11 cellular contexts compared by ENCODE assay signal in the genomic region with DNA sequence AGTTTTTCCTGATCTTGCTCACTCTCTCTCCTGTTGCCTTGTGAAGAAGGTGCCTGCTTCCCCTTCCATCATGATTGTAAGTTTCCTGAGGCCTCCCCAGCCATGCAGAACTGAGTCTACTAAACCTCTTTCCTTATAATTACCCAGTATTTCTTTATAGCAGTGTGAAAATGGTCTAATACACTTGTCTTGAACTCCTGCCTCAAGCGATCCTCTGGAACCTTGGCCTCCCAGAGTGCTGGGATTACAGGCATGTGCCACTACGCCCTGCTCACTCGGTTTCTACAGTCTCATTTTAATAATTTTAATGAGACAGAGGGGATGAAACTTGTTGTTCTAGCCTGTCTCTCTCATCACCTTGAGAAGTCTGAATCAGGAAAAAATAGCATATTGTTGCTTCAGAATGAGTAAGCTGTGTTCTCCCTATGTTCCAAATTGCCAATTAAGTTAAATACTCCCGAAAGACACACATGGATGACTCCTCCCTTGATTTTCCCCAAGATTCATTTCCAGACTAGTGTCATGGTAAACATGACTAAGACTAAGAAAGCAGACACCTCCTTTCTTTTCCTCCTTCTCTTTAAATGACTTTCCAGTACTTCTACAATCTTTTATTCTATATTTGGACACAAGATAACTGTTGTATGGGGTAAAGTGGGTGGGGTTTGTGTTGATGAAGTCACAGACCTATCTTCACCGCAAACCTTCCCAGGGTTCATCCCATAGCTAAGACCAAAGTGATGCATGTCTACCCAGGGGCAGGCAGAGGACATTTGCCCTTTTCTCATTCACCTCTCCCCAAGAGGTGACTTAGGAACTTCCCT. TPM values are rescaled to one million over a fixed set of nuclear protein-coding genes. Genes with fewer than 3 reads are reported as not detected.
DNase-seq lines count a peak whose midpoint lies in the region; ATAC-seq and TF ChIP-seq lines count a peak whose summit lies in the region.
"Had no signal": no experiment of that assay in that cellular context is flagged by ENCODE, and none has a peak within 500 bp of the region (broad histone marks: within the 10 kb centered on the region; RNA-seq: fewer than 3 reads in every experiment).

No MANE protein-coding gene starts in this region.

- intact Hi-C loops in activated naive CD4-positive, alpha-beta T cell treated with anti-CD3 and anti-CD28 coated beads for 36 hours (cut with micrococcal nuclease): loop anchor here (1.0 kb wide), 7 partner anchors 8 to 189 kb away; partner anchors contain the start of genes DNAJC18, SPATA24 and STING1
- intact Hi-C loops in activated T-helper 1 cell treated with anti-CD3 and anti-CD28 coated beads, Interleukin-12 subunit alpha, Interleukin-12 subunit beta, Interleukin-2, Interleukin-4 antibody, amounts not matched to agents 30 ng/mL and 10 ng/mL and 1 ng/mL, durations not matched to agents 14 hours and 24 hours and 36 hours (cut with micrococcal nuclease): loop anchor here (1.0 to 2.0 kb wide), 8 partner anchors 8 to 190 kb away; partner anchors contain the start of genes DNAJC18, STING1 and UBE2D2

- no peaks in the 10 kb centered on the region for H3K27me3 Mint-ChIP-seq in activated naive CD4-positive, alpha-beta T cell treated with anti-CD3 and anti-CD28 coated beads for 36 hours (ENCODE audit: low read depth)
- H3K27me3 Mint-ChIP-seq in activated T-helper 1 cell treated with anti-CD3 and anti-CD28 coated beads, Interleukin-12 subunit alpha, Interleukin-12 subunit beta, Interleukin-2, Interleukin-4 antibody, amounts not matched to agents 30 ng/mL and 10 ng/mL and 1 ng/mL, durations not matched to agents 14 hours and 24 hours and 36 hours (ENCODE audit: insufficient read depth): no peaks in the 10 kb centered on the region
- H3K27me3 Mint-ChIP-seq in stimulated activated naive B cell treated with anti-CD40 and anti-IgM and Interleukin-4, amounts not matched to agents 10 μg/mL and 1 μg/mL and 100 μg/mL, for 72 hours: peaks cover 0 to 4% of the 10 kb centered on the region in 2 donors

- ATAC-seq in HG02763 (IDR thresholded peaks at IDR 0.05; ENCODE audit: unreplicated experiment): peak; percentile 62
- ATAC-seq in stimulated activated naive B cell treated with anti-CD40 and anti-IgM and Interleukin-4, amounts not matched to agents 10 μg/mL and 1 μg/mL and 100 μg/mL, for 72 hours (replicated peaks): peak; percentile 77 to 84
- ATAC-seq in HG03175 (IDR thresholded peaks at IDR 0.05; ENCODE audit: unreplicated experiment): no peak

- H3K27me3 ChIP-seq in Karpas-422 (ENCODE audit: low read length) (no peaks in the 10 kb centered on the region), WERI-Rb-1 (ENCODE audit: insufficient read depth, low read depth, severe bottlenecking) (no peaks in the 10 kb centered on the region)
- H3K27me3 ChIP-seq: BLaER1 treated with 17β-estradiol and CSF1 and Interleukin-3, amounts not matched to agents 10 nM and 100 nM; esophagus muscularis mucosa had no signal

- no peak overlapping the region for H3K9ac ChIP-seq in Karpas-422 (ENCODE audit: low read length)
- H3K9ac ChIP-seq: BLaER1 treated with 17β-estradiol and CSF1 and Interleukin-3, amounts not matched to agents 10 nM and 100 nM had no signal

- H3K27ac Mint-ChIP-seq in activated naive CD4-positive, alpha-beta T cell treated with anti-CD3 and anti-CD28 coated beads for 36 hours: peak overlapping the region; percentile 97
- peak overlapping the region; percentile 98 for H3K27ac Mint-ChIP-seq in activated T-helper 1 cell treated with anti-CD3 and anti-CD28 coated beads, Interleukin-12 subunit alpha, Interleukin-12 subunit beta, Interleukin-2, Interleukin-4 antibody, amounts not matched to agents 30 ng/mL and 10 ng/mL and 1 ng/mL, durations not matched to agents 14 hours and 24 hours and 36 hours
- peak overlapping the region; percentile 94 for H3K27ac Mint-ChIP-seq in stimulated activated naive B cell treated with anti-CD40 and anti-IgM and Interleukin-4, amounts not matched to agents 10 μg/mL and 1 μg/mL and 100 μg/mL, for 72 hours

- CTCF ChIA-PET in activated naive CD4-positive, alpha-beta T cell treated with anti-CD3 and anti-CD28 coated beads for 36 hours (lab: Charles Lee): interaction anchor here (0.7 to 2.1 kb wide), 6 partner anchors 8 to 35 kb away, joined by 3 to 12 read pairs (median 4); partner anchors contain the start of genes DNAJC18 and STING1

- H3K4me3 ChIP-seq in Karpas-422 (ENCODE audit: low read length) (no peak overlapping the region), WERI-Rb-1 (ENCODE audit: low read depth, low read length) (no peak overlapping the region)
- H3K4me3 ChIP-seq: BLaER1 treated with 17β-estradiol and CSF1 and Interleukin-3, amounts not matched to agents 10 nM and 100 nM; esophagus muscularis mucosa had no signal

- H3K27ac ChIP-seq in Karpas-422 (ENCODE audit: low read length): no peak overlapping the region
- H3K27ac ChIP-seq in WERI-Rb-1: no peak overlapping the region
- H3K27ac ChIP-seq: BLaER1 treated with 17β-estradiol and CSF1 and Interleukin-3, amounts not matched to agents 10 nM and 100 nM; esophagus muscularis mucosa had no signal

- peaks cover 7% of the 10 kb centered on the region for H3K36me3 Mint-ChIP-seq in activated naive CD4-positive, alpha-beta T cell treated with anti-CD3 and anti-CD28 coated beads for 36 hours (ENCODE audit: low read depth)
- peaks cover 20% of the 10 kb centered on the region for H3K36me3 Mint-ChIP-seq in activated T-helper 1 cell treated with anti-CD3 and anti-CD28 coated beads, Interleukin-12 subunit alpha, Interleukin-12 subunit beta, Interleukin-2, Interleukin-4 antibody, amounts not matched to agents 30 ng/mL and 10 ng/mL and 1 ng/mL, durations not matched to agents 14 hours and 24 hours and 36 hours (ENCODE audit: low read depth)
- H3K36me3 Mint-ChIP-seq in stimulated activated naive B cell treated with anti-CD40 and anti-IgM and Interleukin-4, amounts not matched to agents 10 μg/mL and 1 μg/mL and 100 μg/mL, for 72 hours: peaks cover 0 to 11% of the 10 kb centered on the region in 2 donors

- no peaks in the 10 kb centered on the region for H3K79me2 ChIP-seq in Karpas-422 (ENCODE audit: low read length)

- H3K9me3 ChIP-seq in Karpas-422 (ENCODE audit: low read length): no peaks in the 10 kb centered on the region; the same call in 1 of the 2 replicates
- no peaks in the 10 kb centered on the region for H3K9me3 ChIP-seq in WERI-Rb-1 (ENCODE audit: severe bottlenecking)
- H3K9me3 ChIP-seq: BLaER1 treated with 17β-estradiol and CSF1 and Interleukin-3, amounts not matched to agents 10 nM and 100 nM; esophagus muscularis mucosa had no signal

- DNase-seq in activated naive CD4-positive, alpha-beta T cell treated with anti-CD3 and anti-CD28 coated beads for 36 hours: peak; percentile 68
- no peak for DNase-seq in activated naive CD4-positive, alpha-beta T cell (lab: John Stamatoyannopoulos, UW)
- no peak for DNase-seq in activated T-helper 1 cell treated with anti-CD3 and anti-CD28 coated beads, Interleukin-12 subunit alpha, Interleukin-12 subunit beta, Interleukin-2, Interleukin-4 antibody, amounts not matched to agents 30 ng/mL and 10 ng/mL and 1 ng/mL, durations not matched to agents 14 hours and 24 hours and 36 hours (ENCODE audit: low spot score)
- peak; percentile 46 for DNase-seq in stimulated activated naive B cell treated with anti-CD40 and anti-IgM and Interleukin-4, amounts not matched to agents 10 μg/mL and 1 μg/mL and 100 μg/mL, for 72 hours
- DNase-seq in Karpas-422 (no peak), WERI-Rb-1 (no peak)
- DNase-seq: activated effector memory CD4-positive, alpha-beta T cell treated with Interleukin-2 at 50 U/mL for 16 hours had no signal

- no peak overlapping the region for H3K4me2 ChIP-seq in Karpas-422 (ENCODE audit: low read depth, low read length, poor library complexity, severe bottlenecking)

- peaks cover 5% of the 10 kb centered on the region; the same call in 1 of the 2 replicates for H3K4me1 ChIP-seq in Karpas-422 (ENCODE audit: low read length)

- no peak for TF ChIP-seq CTCF in WERI-Rb-1 (IDR thresholded peaks at IDR 0.05; ENCODE audit: low read depth, low read length)

- no peaks in the 10 kb centered on the region for H4K20me1 ChIP-seq in Karpas-422 (ENCODE audit: insufficient read depth, low read depth, low read length)
- H4K20me1 ChIP-seq: BLaER1 treated with 17β-estradiol and CSF1 and Interleukin-3, amounts not matched to agents 10 nM and 100 nM had no signal

- H3K36me3 ChIP-seq in Karpas-422 (ENCODE audit: insufficient read depth, low read length) (no peaks in the 10 kb centered on the region), WERI-Rb-1 (no peaks in the 10 kb centered on the region)
- H3K36me3 ChIP-seq: BLaER1 treated with 17β-estradiol and CSF1 and Interleukin-3, amounts not matched to agents 10 nM and 100 nM had no signal

- peaks cover 8% of the 10 kb centered on the region for H3K9me3 Mint-ChIP-seq in activated naive CD4-positive, alpha-beta T cell treated with anti-CD3 and anti-CD28 coated beads for 36 hours
- H3K9me3 Mint-ChIP-seq in activated T-helper 1 cell treated with anti-CD3 and anti-CD28 coated beads, Interleukin-12 subunit alpha, Interleukin-12 subunit beta, Interleukin-2, Interleukin-4 antibody, amounts not matched to agents 30 ng/mL and 10 ng/mL and 1 ng/mL, durations not matched to agents 14 hours and 24 hours and 36 hours: peaks cover 17% of the 10 kb centered on the region
- peaks cover 0 to 11% of the 10 kb centered on the region in 2 donors for H3K9me3 Mint-ChIP-seq in stimulated activated naive B cell treated with anti-CD40 and anti-IgM and Interleukin-4, amounts not matched to agents 10 μg/mL and 1 μg/mL and 100 μg/mL, for 72 hours

- no peak overlapping the region for H2AFZ ChIP-seq in Karpas-422 (ENCODE audit: low read length)

- H3K4me1 Mint-ChIP-seq in activated naive CD4-positive, alpha-beta T cell treated with anti-CD3 and anti-CD28 coated beads for 36 hours (ENCODE audit: low read depth): peaks cover 63% of the 10 kb centered on the region
- peaks cover 64% of the 10 kb centered on the region for H3K4me1 Mint-ChIP-seq in activated T-helper 1 cell treated with anti-CD3 and anti-CD28 coated beads, Interleukin-12 subunit alpha, Interleukin-12 subunit beta, Interleukin-2, Interleukin-4 antibody, amounts not matched to agents 30 ng/mL and 10 ng/mL and 1 ng/mL, durations not matched to agents 14 hours and 24 hours and 36 hours (ENCODE audit: low read depth)
- H3K4me1 Mint-ChIP-seq in stimulated activated naive B cell treated with anti-CD40 and anti-IgM and Interleukin-4, amounts not matched to agents 10 μg/mL and 1 μg/mL and 100 μg/mL, for 72 hours: peaks cover 27 to 30% of the 10 kb centered on the region in 2 donors

- H3K9me2 ChIP-seq in Karpas-422 (replicated peaks; ENCODE audit: insufficient read depth, low read length): 0 out of 2 replicates have a peak, but pooled peaks cover 3% of the 10 kb centered on the region

- H3K4me3 Mint-ChIP-seq in activated naive CD4-positive, alpha-beta T cell treated with anti-CD3 and anti-CD28 coated beads for 36 hours: no peak overlapping the region
- H3K4me3 Mint-ChIP-seq in activated T-helper 1 cell treated with anti-CD3 and anti-CD28 coated beads, Interleukin-12 subunit alpha, Interleukin-12 subunit beta, Interleukin-2, Interleukin-4 antibody, amounts not matched to agents 30 ng/mL and 10 ng/mL and 1 ng/mL, durations not matched to agents 14 hours and 24 hours and 36 hours: peak overlapping the region; percentile 46
- H3K4me3 Mint-ChIP-seq in stimulated activated naive B cell treated with anti-CD40 and anti-IgM and Interleukin-4, amounts not matched to agents 10 μg/mL and 1 μg/mL and 100 μg/mL, for 72 hours: peak overlapping the region in 1 of 2 donors; percentile 21

RNA-seq across cellular contexts. Expression of gene DNAJC18, which starts 7.8 kb away (rescaled TPM):
- 10 to 100 TPM; 18.1 to 18.8 TPM for total RNA-seq in activated naive CD4-positive, alpha-beta T cell treated with anti-CD3 and anti-CD28 coated beads for 36 hours
- 30.0 and 36.3 TPM in 2 replicates for total RNA-seq in activated T-helper 1 cell treated with anti-CD3 and anti-CD28 coated beads, Interleukin-12 subunit alpha, Interleukin-12 subunit beta, Interleukin-2, Interleukin-4 antibody, amounts not matched to agents 30 ng/mL and 10 ng/mL and 1 ng/mL, durations not matched to agents 14 hours and 24 hours and 36 hours
- total RNA-seq in Karpas-422 (2014; rRNA removed; shearing (Covaris generic); ENCODE audit: low replicate concordance): 6.0 and 9.0 TPM in 2 replicates

RNA-seq across cellular contexts. Expression of gene ECSCR, which starts 15.4 kb away (rescaled TPM):
- under 1 TPM; 0.74 to 0.81 TPM for total RNA-seq in activated naive CD4-positive, alpha-beta T cell treated with anti-CD3 and anti-CD28 coated beads for 36 hours
- total RNA-seq in activated T-helper 1 cell treated with anti-CD3 and anti-CD28 coated beads, Interleukin-12 subunit alpha, Interleukin-12 subunit beta, Interleukin-2, Interleukin-4 antibody, amounts not matched to agents 30 ng/mL and 10 ng/mL and 1 ng/mL, durations not matched to agents 14 hours and 24 hours and 36 hours: 1.3 and 1.4 TPM in 2 replicates
- total RNA-seq in Karpas-422 (2014; rRNA removed; shearing (Covaris generic); ENCODE audit: low replicate concordance): not detected in 2 replicates

RNA-seq across cellular contexts. Expression of gene SMIM33, which starts 23.6 kb away (rescaled TPM):
- under 1 TPM; 0.14 to 0.37 TPM for total RNA-seq in activated naive CD4-positive, alpha-beta T cell treated with anti-CD3 and anti-CD28 coated beads for 36 hours
- total RNA-seq in activated T-helper 1 cell treated with anti-CD3 and anti-CD28 coated beads, Interleukin-12 subunit alpha, Interleukin-12 subunit beta, Interleukin-2, Interleukin-4 antibody, amounts not matched to agents 30 ng/mL and 10 ng/mL and 1 ng/mL, durations not matched to agents 14 hours and 24 hours and 36 hours: 0.29 and 0.39 TPM in 2 replicates
- not detected in 2 replicates for total RNA-seq in Karpas-422 (2014; rRNA removed; shearing (Covaris generic); ENCODE audit: low replicate concordance)
- total RNA-seq: esophagus muscularis mucosa had no signal

RNA-seq across cellular contexts. Expression of gene STING1, which starts 35.4 kb away (rescaled TPM):
- total RNA-seq in activated naive CD4-positive, alpha-beta T cell treated with anti-CD3 and anti-CD28 coated beads for 36 hours: 100 to 1,000 TPM; 136 to 140 TPM
- total RNA-seq in activated T-helper 1 cell treated with anti-CD3 and anti-CD28 coated beads, Interleukin-12 subunit alpha, Interleukin-12 subunit beta, Interleukin-2, Interleukin-4 antibody, amounts not matched to agents 30 ng/mL and 10 ng/mL and 1 ng/mL, durations not matched to agents 14 hours and 24 hours and 36 hours: 213 and 226 TPM in 2 replicates
- total RNA-seq in Karpas-422 (2014; rRNA removed; shearing (Covaris generic); ENCODE audit: low replicate concordance): not detected in 2 replicates

RNA-seq across cellular contexts. Expression of gene SPATA24, which starts 43.3 kb away (rescaled TPM):
- 1 to 10 TPM; 6.0 to 7.4 TPM for total RNA-seq in activated naive CD4-positive, alpha-beta T cell treated with anti-CD3 and anti-CD28 coated beads for 36 hours
- total RNA-seq in activated T-helper 1 cell treated with anti-CD3 and anti-CD28 coated beads, Interleukin-12 subunit alpha, Interleukin-12 subunit beta, Interleukin-2, Interleukin-4 antibody, amounts not matched to agents 30 ng/mL and 10 ng/mL and 1 ng/mL, durations not matched to agents 14 hours and 24 hours and 36 hours: 4.1 and 5.3 TPM in 2 replicates
- 4.6 and 7.7 TPM in 2 replicates for total RNA-seq in Karpas-422 (2014; rRNA removed; shearing (Covaris generic); ENCODE audit: low replicate concordance)

Comparison
In these comparisons a context has a peak if more than half of its experiments do, and no peak if none do; other contexts are left out.
1. DNase-seq: peak in activated naive CD4-positive, alpha-beta T cell treated with anti-CD3 and anti-CD28 coated beads for 36 hours (single experiment) and stimulated activated naive B cell treated with anti-CD40 and anti-IgM and Interleukin-4, amounts not matched to agents 10 μg/mL and 1 μg/mL and 100 μg/mL, for 72 hours (single experiment); none in activated naive CD4-positive, alpha-beta T cell (0 of 4), activated T-helper 1 cell treated with anti-CD3 and anti-CD28 coated beads, Interleukin-12 subunit alpha, Interleukin-12 subunit beta, Interleukin-2, Interleukin-4 antibody, amounts not matched to agents 30 ng/mL and 10 ng/mL and 1 ng/mL, durations not matched to agents 14 hours and 24 hours and 36 hours (single experiment), Karpas-422 (single experiment) and WERI-Rb-1 (single experiment).
2. Peak in every context shown above with its lines, with median percentiles within 50 percentile points of each other: H3K27ac Mint-ChIP-seq.